Comparison of ENCODE assay signal across 8 cellular contexts in the genomic region with DNA sequence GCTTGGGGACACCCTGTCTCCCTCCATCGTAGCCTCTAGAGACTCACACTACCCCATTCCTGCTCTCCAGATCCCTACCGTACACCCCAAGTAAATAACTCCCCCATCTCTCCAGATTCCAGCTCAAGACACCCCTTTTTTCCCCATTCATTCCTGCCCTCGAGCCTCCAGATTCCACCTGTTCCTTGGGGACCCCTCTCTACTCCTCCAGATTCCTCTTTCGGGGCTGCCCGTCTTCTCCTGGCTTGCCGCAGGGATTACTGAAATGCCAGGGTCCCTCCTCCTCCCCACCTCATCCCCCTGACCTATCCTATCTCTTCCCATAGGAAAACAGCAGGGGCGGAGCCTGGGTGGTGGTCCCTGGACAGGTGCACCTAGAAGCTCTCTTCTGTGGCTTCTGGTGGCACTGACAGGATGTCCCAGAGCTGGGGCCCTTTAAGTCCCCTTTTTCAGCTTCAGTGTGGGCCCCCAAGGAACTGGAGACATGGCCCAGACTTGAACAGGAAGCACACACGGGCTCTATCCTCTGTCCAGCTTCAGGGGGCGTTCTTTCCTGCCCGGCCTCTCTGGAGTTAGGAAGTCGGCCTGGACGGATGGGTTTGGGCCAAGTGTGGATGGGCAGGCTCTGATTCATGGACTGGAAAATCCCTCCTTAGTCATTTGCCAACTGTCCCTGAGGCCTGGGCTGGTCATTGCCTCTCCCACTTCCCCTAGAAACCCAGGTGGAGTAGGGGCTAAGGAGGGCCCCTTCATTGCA.
DNase-seq lines count a peak whose midpoint lies in the region; ATAC-seq lines count a peak whose summit lies in the region.

No MANE protein-coding gene starts in this region.

- H3K27me3 ChIP-seq in layer of hippocampus (ENCODE audit: control insufficient read depth, insufficient read depth, low read length): no peaks in the 10 kb centered on the region

- H3K27ac ChIP-seq in layer of hippocampus (ENCODE audit: low read depth, low read length): peak overlapping the region; percentile 18
- H3K27ac ChIP-seq in substantia nigra (ENCODE audit: low read depth, low read length, poor library complexity, severe bottlenecking): peak overlapping the region; percentile 69

- no peak for ATAC-seq in GM19324 (IDR thresholded peaks at IDR 0.05; ENCODE audit: low FRiP score, unreplicated experiment)
- ATAC-seq in GM19035 (IDR thresholded peaks at IDR 0.05; ENCODE audit: unreplicated experiment): no peak

- DNase-seq in GM04504 (ENCODE audit: low read depth): peak; percentile 94
- peak; percentile 26 for DNase-seq in MV-4-11 (lab: John Stamatoyannopoulos, UW)
- peak; percentile 27 for DNase-seq in cerebellar cortex (ENCODE audit: low spot score)
- DNase-seq in substantia nigra (lab: John Stamatoyannopoulos, UW): peak in 10 of 49 donors; percentile 3 to 37 (median 12)
- DNase-seq in NCI-H524 (lab: John Stamatoyannopoulos, UW): no peak

Comparison
In these comparisons a context has a peak if more than half of its experiments do, and no peak if none do; other contexts are left out.
1. DNase-seq: peak in GM04504 (single experiment), MV-4-11 (single experiment) and cerebellar cortex (single experiment); none in NCI-H524 (0 of 2).